26 cellular contexts compared by ENCODE assay signal in genomic region chr1:3895951-3896325, GRCh38.
"Had no signal": no experiment of that assay in that cellular context is flagged by ENCODE, and none has a peak within 500 bp of the region (broad histone marks: within the 10 kb centered on the region; RNA-seq: fewer than 3 reads in every experiment).

No MANE protein-coding gene starts in this region.

- H3K4me3 Mint-ChIP-seq: activated CD4-positive, alpha-beta T cell treated with anti-CD3 and anti-CD28 coated beads, Interleukin-2, amount 10 ng/mL, durations not matched to agents 24 days and 14 days; activated CD8-positive, alpha-beta T cell treated with anti-CD3 and anti-CD28 coated beads for 36 hours; activated naive CD4-positive, alpha-beta T cell treated with anti-CD3 and anti-CD28 coated beads, Interleukin-2, amount 50 U/mL, for 24 hours; activated T-helper 1 cell treated with anti-CD3 and anti-CD28 coated beads, Interleukin-12 subunit alpha, Interleukin-12 subunit beta, Interleukin-2, Interleukin-4 antibody, amounts not matched to agents 30 ng/mL and 10 ng/mL and 1 ng/mL, durations not matched to agents 14 hours and 24 hours and 36 hours; effector memory CD8-positive, alpha-beta T cell; T-cell; T-helper 2 cell treated with Interferon-gamma antibody and Interleukin-4, amounts not matched to agents 5 μg/mL and 100 μg/mL, for 36 hours had no signal

- ATAC-seq: activated CD4-positive, CD25-positive, alpha-beta regulatory T cell treated with anti-CD3 and anti-CD28 coated beads, Interleukin-2, amount 50 U/mL, for 24 hours; activated CD8-positive, alpha-beta T cell treated with anti-CD3 and anti-CD28 coated beads for 36 hours; effector memory CD8-positive, alpha-beta T cell; esophagus mucosa; left colon; naive thymus-derived CD8-positive, alpha-beta T cell; pancreas; psoas muscle; right cardiac atrium; T-cell had no signal

- H3K27me3 Mint-ChIP-seq: activated CD4-positive, alpha-beta T cell treated with anti-CD3 and anti-CD28 coated beads, Interleukin-2, amount 10 ng/mL, durations not matched to agents 24 days and 14 days; activated CD8-positive, alpha-beta T cell treated with anti-CD3 and anti-CD28 coated beads for 36 hours; activated naive CD4-positive, alpha-beta T cell treated with anti-CD3 and anti-CD28 coated beads, Interleukin-2, amount 50 U/mL, for 24 hours; effector memory CD8-positive, alpha-beta T cell; naive thymus-derived CD8-positive, alpha-beta T cell; T-cell had no signal

- H3K27me3 ChIP-seq: colonic mucosa, dorsolateral prefrontal cortex, pancreas, upper lobe of left lung had no signal

- H3K27ac Mint-ChIP-seq: activated CD4-positive, alpha-beta T cell treated with anti-CD3 and anti-CD28 coated beads, Interleukin-2, amount 10 ng/mL, durations not matched to agents 24 days and 14 days; activated CD8-positive, alpha-beta T cell treated with anti-CD3 and anti-CD28 coated beads for 36 hours; activated naive CD4-positive, alpha-beta T cell treated with anti-CD3 and anti-CD28 coated beads, Interleukin-2, amount 50 U/mL, for 24 hours; activated T-helper 1 cell treated with anti-CD3 and anti-CD28 coated beads, Interleukin-12 subunit alpha, Interleukin-12 subunit beta, Interleukin-2, Interleukin-4 antibody, amounts not matched to agents 30 ng/mL and 10 ng/mL and 1 ng/mL, durations not matched to agents 14 hours and 24 hours and 36 hours; T-cell; T-helper 2 cell treated with Interferon-gamma antibody and Interleukin-4, amounts not matched to agents 5 μg/mL and 100 μg/mL, for 36 hours had no signal

- H3K4me1 ChIP-seq: colonic mucosa had no signal

- H3K4me3 ChIP-seq: colonic mucosa, dorsolateral prefrontal cortex, pancreas, psoas muscle, skin epidermis, thoracic aorta, upper lobe of left lung had no signal

- H3K36me3 ChIP-seq: colonic mucosa had no signal

- H3K9me3 ChIP-seq: colonic mucosa, pancreas had no signal

- DNase-seq: activated CD4-positive, alpha-beta T cell treated with anti-CD3 and anti-CD28 coated beads, Interleukin-2, amount 10 ng/mL, durations not matched to agents 24 days and 14 days; activated CD8-positive, alpha-beta T cell treated with anti-CD3 and anti-CD28 coated beads for 36 hours; activated gamma-delta T cell; anterior cingulate cortex; central memory CD4-positive, alpha-beta T cell; colonic mucosa; effector memory CD8-positive, alpha-beta T cell; left colon; naive thymus-derived CD8-positive, alpha-beta T cell; pancreas; right cardiac atrium; stimulated activated CD4-positive, alpha-beta T cell treated with anti-CD3 and anti-CD28 coated beads, Interleukin-15, amount 100 ng/mL, for 24 hours; stimulated activated CD8-positive, alpha-beta memory T cell treated with anti-CD3 and anti-CD28 coated beads, Interleukin-4, amount 100 ng/mL, for 48 hours; stimulated activated naive CD4-positive, alpha-beta T cell; T-cell; upper lobe of left lung had no signal

- H3K27ac ChIP-seq: colonic mucosa, pancreas, psoas muscle, skin epidermis, thoracic aorta, upper lobe of left lung, VCaP had no signal
